Comparison of ENCODE assay signal across 8 cellular contexts in genomic region chr11:74990165-74990564, GRCh38. TPM values are rescaled to one million over a fixed set of nuclear protein-coding genes. Genes with fewer than 3 reads are reported as not detected.
DNase-seq lines count a peak whose midpoint lies in the region; ATAC-seq, FAIRE-seq and TF ChIP-seq lines count a peak whose summit lies in the region.
"Not testable (repeated sequence)": the region's sequence is repeated elsewhere in the genome, so short reads cannot be mapped to it uniquely, and the experiment has no call there.

No MANE protein-coding gene starts in this region.

- H3K27ac ChIP-seq in BLaER1 treated with 17β-estradiol and CSF1 and Interleukin-3, amounts not matched to agents 10 nM and 100 nM: peak overlapping the region in 5 of 11 experiments; percentile 17 to 91 (median 85); a peak in 6 of 22 replicates
- not testable (repeated sequence) for H3K27ac ChIP-seq in smooth muscle cell (ENCODE audit: low read depth)

- H3K4me1 Mint-ChIP-seq in activated CD8-positive, alpha-beta T cell treated with anti-CD3 and anti-CD28 coated beads for 36 hours (ENCODE audit: low read depth): peaks cover 27% of the 10 kb centered on the region
- peaks cover 27% of the 10 kb centered on the region for H3K4me1 Mint-ChIP-seq in activated naive CD8-positive, alpha-beta T cell treated with anti-CD3 and anti-CD28 coated beads, Interleukin-2, amount 50 U/mL, for 24 hours
- peaks cover 23 to 48% (median 38%) of the 10 kb centered on the region in 3 donors for H3K4me1 Mint-ChIP-seq in naive B cell

- CTCF ChIA-PET in activated CD8-positive, alpha-beta T cell treated with anti-CD3 and anti-CD28 coated beads for 36 hours (lab: Charles Lee): interaction anchor here (1.0 to 2.5 kb wide), 4 partner anchors 33 to 150 kb away, joined by 3 to 9 read pairs (median 4); no protein-coding TSS in a partner anchor

- peaks cover 12 to 25% (median 18%) of the 10 kb centered on the region in 11 experiments for H3K36me3 ChIP-seq in BLaER1 treated with 17β-estradiol and CSF1 and Interleukin-3, amounts not matched to agents 10 nM and 100 nM
- not testable (repeated sequence) for H3K36me3 ChIP-seq in smooth muscle cell (ENCODE audit: low read depth)

- not testable (repeated sequence) for DNase-seq in GM19239 (ENCODE audit: insufficient read length, low spot score); activated CD8-positive, alpha-beta T cell treated with anti-CD3 and anti-CD28 coated beads for 36 hours; activated naive CD8-positive, alpha-beta T cell treated with anti-CD3 and anti-CD28 coated beads, Interleukin-2, amount 50 U/mL, for 24 hours; naive B cell; smooth muscle cell (lab: John Stamatoyannopoulos, UW; ENCODE audit: unreplicated experiment)
- DNase-seq in MV-4-11 (lab: John Stamatoyannopoulos, UW) (peak; percentile 61), SKM-1 treated with dmso at 0.1 percent for 144 hours (lab: John Stamatoyannopoulos, UW; ENCODE audit: unreplicated experiment) (peak; percentile 13)

- H3K4me3 ChIP-seq in BLaER1 treated with 17β-estradiol and CSF1 and Interleukin-3, amounts not matched to agents 10 nM and 100 nM: peak overlapping the region in 5 of 10 experiments; percentile 8 to 87 (median 80); a peak in 7 of 20 replicates
- not testable (repeated sequence) for H3K4me3 ChIP-seq in smooth muscle cell

- peaks cover 0 to 35% (median 0%) of the 10 kb centered on the region in 11 experiments; a peak in 4 of 22 replicates for H4K20me1 ChIP-seq in BLaER1 treated with 17β-estradiol and CSF1 and Interleukin-3, amounts not matched to agents 10 nM and 100 nM
- not testable (repeated sequence) for H4K20me1 ChIP-seq in smooth muscle cell (ENCODE audit: low read depth)

- not testable (repeated sequence) for H3K27me3 Mint-ChIP-seq in activated CD8-positive, alpha-beta T cell treated with anti-CD3 and anti-CD28 coated beads for 36 hours; activated naive CD8-positive, alpha-beta T cell treated with anti-CD3 and anti-CD28 coated beads, Interleukin-2, amount 50 U/mL, for 24 hours; naive B cell

- H3K27ac Mint-ChIP-seq in activated CD8-positive, alpha-beta T cell treated with anti-CD3 and anti-CD28 coated beads for 36 hours; activated naive CD8-positive, alpha-beta T cell treated with anti-CD3 and anti-CD28 coated beads, Interleukin-2, amount 50 U/mL, for 24 hours: not testable (repeated sequence)
- peak overlapping the region in 3 of 6 donors; percentile 57 to 76 (median 76) for H3K27ac Mint-ChIP-seq in naive B cell

- peaks cover 40 to 54% (median 48%) of the 10 kb centered on the region in 10 experiments for H3K4me1 ChIP-seq in BLaER1 treated with 17β-estradiol and CSF1 and Interleukin-3, amounts not matched to agents 10 nM and 100 nM
- not testable (repeated sequence) for H3K4me1 ChIP-seq in smooth muscle cell (ENCODE audit: low read depth)

- peak overlapping the region; percentile 82 to 98 (median 89) for H3K4me2 ChIP-seq in BLaER1 treated with 17β-estradiol and CSF1 and Interleukin-3, amounts not matched to agents 10 nM and 100 nM
- H3K4me2 ChIP-seq in smooth muscle cell: peak overlapping the region; percentile 89

- TF ChIP-seq CTCF in activated CD8-positive, alpha-beta T cell treated with anti-CD3 and anti-CD28 coated beads for 36 hours (IDR thresholded peaks at IDR 0.05); smooth muscle cell (IDR thresholded peaks at IDR 0.05; ENCODE audit: borderline replicate concordance, insufficient read depth, poor library complexity, severe bottlenecking): not testable (repeated sequence)

- peak overlapping the region; percentile 94 for H3K4me3 Mint-ChIP-seq in activated CD8-positive, alpha-beta T cell treated with anti-CD3 and anti-CD28 coated beads for 36 hours
- H3K4me3 Mint-ChIP-seq in activated naive CD8-positive, alpha-beta T cell treated with anti-CD3 and anti-CD28 coated beads, Interleukin-2, amount 50 U/mL, for 24 hours: peak overlapping the region; percentile 92
- peak overlapping the region; percentile 6 to 98 (median 57) for H3K4me3 Mint-ChIP-seq in naive B cell

- not testable (repeated sequence) for H2AFZ ChIP-seq in smooth muscle cell (ENCODE audit: low read depth)

- H3K36me3 Mint-ChIP-seq in activated CD8-positive, alpha-beta T cell treated with anti-CD3 and anti-CD28 coated beads for 36 hours (ENCODE audit: low read depth): peaks cover 17% of the 10 kb centered on the region
- H3K36me3 Mint-ChIP-seq in activated naive CD8-positive, alpha-beta T cell treated with anti-CD3 and anti-CD28 coated beads, Interleukin-2, amount 50 U/mL, for 24 hours (ENCODE audit: low read depth); naive B cell: not testable (repeated sequence)

- H3K27me3 ChIP-seq in BLaER1 treated with 17β-estradiol and CSF1 and Interleukin-3, amounts not matched to agents 10 nM and 100 nM; smooth muscle cell (ENCODE audit: low read depth): not testable (repeated sequence)

- FAIRE-seq in GM19239 (lab: Jason Lieb, UNC): peak; percentile 70

- POLR2A ChIA-PET in activated CD8-positive, alpha-beta T cell treated with anti-CD3 and anti-CD28 coated beads for 36 hours (lab: Charles Lee): interaction anchor here (0.6 to 2.0 kb wide), 5 partner anchors 10 to 365 kb away, joined by 3 to 7 read pairs (median 4); partner anchors contain the start of gene XRRA1

- intact Hi-C loops in activated CD8-positive, alpha-beta T cell treated with anti-CD3 and anti-CD28 coated beads for 36 hours (cut with micrococcal nuclease): not testable (repeated sequence)

- H3F3A ChIP-seq in smooth muscle cell (ENCODE audit: low read depth): not testable (repeated sequence)

- WGBS in smooth muscle cell (ENCODE audit: low lambda C conversion rate): 98% methylated on average over 4 of the region's 4 CpGs

- not testable (repeated sequence) for H3K79me2 ChIP-seq in smooth muscle cell (ENCODE audit: low read depth)

- not testable (repeated sequence) for ATAC-seq in activated CD8-positive, alpha-beta T cell treated with anti-CD3 and anti-CD28 coated beads for 36 hours; activated naive CD8-positive, alpha-beta T cell treated with anti-CD3 and anti-CD28 coated beads, Interleukin-2, amount 50 U/mL, for 24 hours; naive B cell (ENCODE audit: low read depth in 2 of 2)

- H3K9me3 ChIP-seq in BLaER1 treated with 17β-estradiol and CSF1 and Interleukin-3, amounts not matched to agents 10 nM and 100 nM (replicated peaks in 1 of 11); smooth muscle cell (replicated peaks; ENCODE audit: low read depth): not testable (repeated sequence)

- H3K9me3 Mint-ChIP-seq in activated CD8-positive, alpha-beta T cell treated with anti-CD3 and anti-CD28 coated beads for 36 hours; activated naive CD8-positive, alpha-beta T cell treated with anti-CD3 and anti-CD28 coated beads, Interleukin-2, amount 50 U/mL, for 24 hours; naive B cell: not testable (repeated sequence)

- H3K9ac ChIP-seq in BLaER1 treated with 17β-estradiol and CSF1 and Interleukin-3, amounts not matched to agents 10 nM and 100 nM: peak overlapping the region in 2 of 11 experiments; percentile 20 to 92; a peak in 2 of 22 replicates
- not testable (repeated sequence) for H3K9ac ChIP-seq in smooth muscle cell (ENCODE audit: low read depth)

RNA-seq across cellular contexts. Expression of gene NEU3, which starts 1.4 kb away (rescaled TPM):
- 10 to 100 TPM; 18.6 to 19.4 TPM for total RNA-seq in activated CD8-positive, alpha-beta T cell treated with anti-CD3 and anti-CD28 coated beads for 36 hours
- 1 to 10 TPM; 1.6 to 4.3 (median 3.0) TPM for polyA plus RNA-seq in naive B cell (ENCODE audit: low read depth in 6 of 6)
- total RNA-seq in smooth muscle cell: 5.0 and 8.5 TPM in 2 replicates
- polyA plus RNA-seq in smooth muscle cell: 2.1 and 3.9 TPM in 2 replicates

RNA-seq across cellular contexts. Expression of gene SPCS2, which starts 41.1 kb away (rescaled TPM):
- total RNA-seq in activated CD8-positive, alpha-beta T cell treated with anti-CD3 and anti-CD28 coated beads for 36 hours: 100 to 1,000 TPM in 1 of 2 experiments, 10 to 100 TPM in 1; 99.3 to 117 TPM
- polyA plus RNA-seq in naive B cell (ENCODE audit: low read depth in 6 of 6) (100 to 1,000 TPM; 198 to 302 (median 265) TPM), smooth muscle cell (325 and 345 TPM in 2 replicates)
- total RNA-seq in smooth muscle cell: 49.9 and 55.3 TPM in 2 replicates

RNA-seq across cellular contexts. Expression of gene XRRA1, which starts 41.3 kb away (rescaled TPM):
- total RNA-seq in activated CD8-positive, alpha-beta T cell treated with anti-CD3 and anti-CD28 coated beads for 36 hours: 10 to 100 TPM; 19.0 to 19.3 TPM
- 10 to 100 TPM in 3 of 6 donors, 1 to 10 TPM in 2, under 1 TPM in 1; 0.32 to 15.6 (median 10.0) TPM for polyA plus RNA-seq in naive B cell (ENCODE audit: low read depth in 6 of 6)
- 3.8 and 9.1 TPM in 2 replicates for total RNA-seq in smooth muscle cell
- 7.3 and 9.4 TPM in 2 replicates for polyA plus RNA-seq in smooth muscle cell
